32 cellular contexts compared by ENCODE assay signal in the genomic region with DNA sequence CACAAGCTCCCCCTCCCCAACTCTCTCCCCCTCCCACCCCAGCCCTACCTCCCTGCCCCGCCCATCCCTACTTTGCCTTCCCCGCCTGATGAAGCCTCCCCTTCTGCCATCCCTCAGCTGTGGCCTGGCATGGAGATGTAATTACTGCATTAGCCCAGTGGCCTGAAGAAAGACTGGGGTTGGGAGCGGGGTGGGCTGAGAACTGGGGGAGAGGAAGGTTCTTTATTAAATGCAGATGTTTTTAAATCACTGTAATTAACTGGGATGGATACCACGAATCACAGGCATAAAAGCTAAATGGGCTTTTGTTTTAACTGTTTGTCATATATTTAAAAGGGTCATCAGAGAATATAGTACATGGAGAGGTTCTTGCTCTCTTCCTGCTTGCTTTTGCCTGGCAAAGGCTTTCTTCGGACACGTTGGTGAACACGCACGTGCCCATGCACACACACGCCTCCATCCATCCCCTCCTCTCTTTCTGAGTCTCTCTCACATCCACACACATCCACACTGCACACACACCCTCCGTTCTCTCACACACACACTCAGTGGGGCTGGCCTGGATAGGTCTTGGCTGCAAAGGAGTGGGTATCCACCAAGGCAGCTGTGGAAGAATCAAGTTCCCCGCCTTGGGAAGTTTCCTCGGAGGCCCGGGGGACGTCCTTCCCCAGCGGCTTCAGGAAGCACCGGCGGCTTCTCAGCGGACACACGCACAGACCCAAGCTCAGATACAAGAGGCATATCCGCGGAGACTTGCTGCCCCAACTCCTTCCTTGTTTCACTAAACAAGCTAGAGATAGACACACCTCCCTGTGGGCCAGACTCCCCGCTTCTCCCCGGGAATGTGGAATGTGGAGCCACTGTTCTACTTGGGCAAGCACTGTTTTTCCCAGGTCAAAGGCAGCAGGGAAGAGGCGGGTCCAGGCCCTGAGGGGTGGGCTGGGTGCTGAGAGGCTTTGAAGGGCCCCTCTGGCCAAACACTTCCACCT. TPM values are rescaled to one million over a fixed set of nuclear protein-coding genes. Genes with fewer than 3 reads are reported as not detected.
DNase-seq lines count a peak whose midpoint lies in the region; ATAC-seq, FAIRE-seq and TF ChIP-seq lines count a peak whose summit lies in the region.
"Had no signal": no experiment of that assay in that cellular context is flagged by ENCODE, and none has a peak within 500 bp of the region (broad histone marks: within the 10 kb centered on the region; RNA-seq: fewer than 3 reads in every experiment).

No MANE protein-coding gene starts in this region.

- H3K27me3 Mint-ChIP-seq in nephron progenitor cell (ENCODE audit: low read depth, poor library complexity) = peaks cover 23% of the 10 kb centered on the region
- peaks cover 48 to 81% of the 10 kb centered on the region in 2 donors for H3K27me3 Mint-ChIP-seq in stimulated activated naive B cell treated with anti-CD40 and anti-IgM and Interleukin-4, amounts not matched to agents 10 μg/mL and 1 μg/mL and 100 μg/mL, for 72 hours

- CTCF ChIA-PET in HepG2 (lab: Yijun Ruan, JAX; ENCODE audit: low intra/inter-chr PET ratio, low total read pairs) (no interaction called here), H1 (lab: Charles Lee; ENCODE audit: partially characterized antibody) (interaction anchor here (0.8 to 2.3 kb wide), 5 partner anchors 17 to 85 kb away, joined by 3 to 7 read pairs (median 4); no protein-coding TSS in a partner anchor)

- peak overlapping the region; percentile 55; the same call in 1 of the 2 replicates for H2BK5ac ChIP-seq in H1 (ENCODE audit: low read depth, low read length)

- no peak overlapping the region for H3K27ac Mint-ChIP-seq in nephron progenitor cell
- H3K27ac Mint-ChIP-seq in stimulated activated naive B cell treated with anti-CD40 and anti-IgM and Interleukin-4, amounts not matched to agents 10 μg/mL and 1 μg/mL and 100 μg/mL, for 72 hours = no peak overlapping the region
- H3K27ac Mint-ChIP-seq: activated CD4-positive, alpha-beta T cell treated with anti-CD3 and anti-CD28 coated beads, Interleukin-2, amount 10 ng/mL, durations not matched to agents 7 days and 5 days; activated naive CD8-positive, alpha-beta T cell treated with anti-CD3 and anti-CD28 coated beads, Interleukin-2, amount 10 ng/mL, durations not matched to agents 7 days and 5 days; naive B cell had no signal

- POLR2A ChIA-PET in HepG2 (lab: Yijun Ruan, JAX) (no interaction called here), H1 (lab: Charles Lee; ENCODE audit: partially characterized antibody) (interaction anchor here (10.3 kb wide), 1 partner anchor 25 kb away, joined by 100 read pairs; the partner anchor contains the start of gene TNRC6C)

- H3K23ac ChIP-seq in H1 (ENCODE audit: insufficient read length) = no peak overlapping the region

- H3K27ac ChIP-seq in HepG2 (ENCODE audit: extremely low read length, insufficient read depth, low read length) (no peak overlapping the region), right lobe of liver (no peak overlapping the region), H1 (ENCODE audit: low read depth, low read length) (no peak overlapping the region), testis (no peak overlapping the region)
- H3K27ac ChIP-seq: A549, ascending aorta, colonic mucosa, WERI-Rb-1 had no signal

- no peak overlapping the region for H3K4ac ChIP-seq in H1 (replicated peaks; ENCODE audit: insufficient read length, low read depth, low read length)

- peaks cover 15% of the 10 kb centered on the region for H3K4me1 ChIP-seq in HepG2 (ENCODE audit: insufficient read depth, low read length)
- H3K4me1 ChIP-seq in right lobe of liver = peaks cover 0 to 6% (median 0%) of the 10 kb centered on the region in 4 donors
- H3K4me1 ChIP-seq in H1 (replicated peaks in 1 of 4; ENCODE audit: control insufficient read depth in 3 of 4, insufficient read depth in 4 of 4, low read length in 3 of 4) = peaks cover 5 to 32% (median 21%) of the 10 kb centered on the region in 4 experiments
- H3K4me1 ChIP-seq in testis = no peaks in the 10 kb centered on the region
- H3K4me1 ChIP-seq: A549, ascending aorta, colonic mucosa had no signal

- H2AK5ac ChIP-seq in H1 (ENCODE audit: low read depth, low read length) = peak overlapping the region; percentile 94; the same call in 1 of the 2 replicates

- H2BK12ac ChIP-seq in H1 (ENCODE audit: low read depth, low read length) = peak overlapping the region; percentile 96; the same call in 1 of the 2 replicates

- no peak overlapping the region for H2BK120ac ChIP-seq in H1 (replicated peaks; ENCODE audit: low read depth, low read length)

- FAIRE-seq in HepG2 (lab: Jason Lieb, UNC) (no peak), H1 (lab: Jason Lieb, UNC) (no peak)
- FAIRE-seq: A549, GM19239, H54, urothelium cell line had no signal

- H2BK20ac ChIP-seq in H1 (ENCODE audit: low read length) = peak overlapping the region; percentile 80; the same call in 1 of the 2 replicates

- H3K9me3 Mint-ChIP-seq in nephron progenitor cell = no peaks in the 10 kb centered on the region
- H3K9me3 Mint-ChIP-seq in stimulated activated naive B cell treated with anti-CD40 and anti-IgM and Interleukin-4, amounts not matched to agents 10 μg/mL and 1 μg/mL and 100 μg/mL, for 72 hours = no peaks in the 10 kb centered on the region
- H3K9me3 Mint-ChIP-seq: activated CD4-positive, alpha-beta T cell treated with anti-CD3 and anti-CD28 coated beads, Interleukin-2, amount 10 ng/mL, durations not matched to agents 7 days and 5 days; activated naive CD8-positive, alpha-beta T cell treated with anti-CD3 and anti-CD28 coated beads, Interleukin-2, amount 10 ng/mL, durations not matched to agents 7 days and 5 days had no signal

- no peak overlapping the region for H3K4me2 ChIP-seq in HepG2 (ENCODE audit: low read depth, low read length)
- no peak overlapping the region; a peak in 1 of 4 replicates for H3K4me2 ChIP-seq in H1 (ENCODE audit: insufficient read depth in 1 of 2, low read depth in 2 of 2, low read length in 2 of 2)
- H3K4me2 ChIP-seq: A549, smooth muscle cell had no signal

- H2BK15ac ChIP-seq in H1 (ENCODE audit: low read length) = peak overlapping the region; percentile 31; the same call in 1 of the 2 replicates

- H3K9ac ChIP-seq in HepG2 (ENCODE audit: insufficient read depth, low read depth, low read length) = no peak overlapping the region
- no peak overlapping the region for H3K9ac ChIP-seq in H1 (replicated peaks in 1 of 4; ENCODE audit: extremely low read depth in 1 of 4, low read depth in 3 of 4, low read length in 3 of 4)

- TF ChIP-seq EP300 in HepG2 (IDR thresholded peaks at IDR 0.05; ENCODE audit: low read depth in 2 of 2, low read length in 2 of 2) (no peak), HepG2 (CRISPR knock-in tag; IDR thresholded peaks at IDR 0.05; ENCODE audit: borderline replicate concordance) (no peak), H1 (IDR thresholded peaks at IDR 0.05; ENCODE audit: borderline replicate concordance in 1 of 2, low read depth in 2 of 2, low read length in 2 of 2) (no peak)

- intact Hi-C loops in HepG2 (cut with micrococcal nuclease; ENCODE audit: unreplicated experiment) (no loop called here), right lobe of liver (cut with DNase I) (no loop called here), testis (cut with DNase I; ENCODE audit: low total_unique reads) (no loop called here)

- H3K9me3 ChIP-seq in HepG2 (ENCODE audit: low read length) = no peaks in the 10 kb centered on the region
- no peaks in the 10 kb centered on the region for H3K9me3 ChIP-seq in right lobe of liver
- H3K9me3 ChIP-seq in H1 (ENCODE audit: insufficient read depth in 2 of 2, low read depth in 1 of 2, low read length in 1 of 2) = no peaks in the 10 kb centered on the region
- H3K9me3 ChIP-seq in testis = no peaks in the 10 kb centered on the region
- H3K9me3 ChIP-seq: A549, ascending aorta, colonic mucosa had no signal

- no peaks in the 10 kb centered on the region for H3K36me3 Mint-ChIP-seq in nephron progenitor cell (ENCODE audit: low read depth)
- no peaks in the 10 kb centered on the region for H3K36me3 Mint-ChIP-seq in stimulated activated naive B cell treated with anti-CD40 and anti-IgM and Interleukin-4, amounts not matched to agents 10 μg/mL and 1 μg/mL and 100 μg/mL, for 72 hours
- H3K36me3 Mint-ChIP-seq: activated naive CD8-positive, alpha-beta T cell treated with anti-CD3 and anti-CD28 coated beads, Interleukin-2, amount 10 ng/mL, durations not matched to agents 7 days and 5 days had no signal

- no peak for ATAC-seq in HepG2
- no peak for ATAC-seq in right lobe of liver
- no peak for ATAC-seq in stimulated activated naive B cell treated with anti-CD40 and anti-IgM and Interleukin-4, amounts not matched to agents 10 μg/mL and 1 μg/mL and 100 μg/mL, for 72 hours (replicated peaks)

- H4K20me1 ChIP-seq in HepG2 (ENCODE audit: insufficient read depth, low read length) (no peaks in the 10 kb centered on the region), H1 (replicated peaks in 1 of 2; ENCODE audit: control insufficient read depth in 1 of 2, insufficient read depth in 2 of 2, low read length in 2 of 2) (no peaks in the 10 kb centered on the region)

- TF ChIP-seq RAD21 in HepG2 (CRISPR knock-in tag; IDR thresholded peaks at IDR 0.05) (no peak), H1 (IDR thresholded peaks at IDR 0.05 in 1 of 2, conservative IDR thresholded peaks at IDR 0.05 in 1 of 2; ENCODE audit: low read depth in 2 of 2, low read length in 2 of 2) (no peak)

- no peak overlapping the region for H3K14ac ChIP-seq in H1 (ENCODE audit: insufficient read length)

- H3K79me2 ChIP-seq in HepG2 (ENCODE audit: insufficient read depth, low read length) = no peaks in the 10 kb centered on the region
- no peaks in the 10 kb centered on the region for H3K79me2 ChIP-seq in H1 (ENCODE audit: control insufficient read depth in 1 of 2, insufficient read depth in 2 of 2, low read length in 2 of 2)

- no TSS peak for BruUV-seq in HepG2 (replicated peaks; lab: Mats Ljungman, UMichigan)

- in situ Hi-C loops in HepG2 (cut with HindIII; ENCODE audit: extremely low pct_ligation_motif_present, low pct_unique_long_range_greater_than_20kb) = no loop called here

- H3K36me3 ChIP-seq in HepG2 (replicated peaks in 1 of 2; ENCODE audit: control insufficient read depth in 1 of 2, insufficient read depth in 2 of 2, low read length in 2 of 2) (no peaks in the 10 kb centered on the region), right lobe of liver (no peaks in the 10 kb centered on the region), H1 (ENCODE audit: control insufficient read depth in 2 of 4, insufficient read depth in 4 of 4, low read length in 3 of 4) (no peaks in the 10 kb centered on the region), testis (ENCODE audit: low read depth, missing control alignments) (no peaks in the 10 kb centered on the region)
- H3K36me3 ChIP-seq: ascending aorta, colonic mucosa, WERI-Rb-1 had no signal

- H4K91ac ChIP-seq in H1 (replicated peaks; ENCODE audit: insufficient read length, low read length) = peak overlapping the region; percentile 69

- DNase-seq in HepG2 (ENCODE audit: low spot score) (no peak), right lobe of liver (no peak), H1 (ENCODE audit: low read depth in 1 of 2, low spot score in 2 of 2) (no peak), nephron progenitor cell (peak; percentile 33), NCI-H526 treated with DMSO at 0.1 percent for 48 hours (lab: John Stamatoyannopoulos, UW) (no peak), testis (no peak), RPMI8226 (no peak)
- DNase-seq in stimulated activated naive B cell treated with anti-CD40 and anti-IgM and Interleukin-4, amounts not matched to agents 10 μg/mL and 1 μg/mL and 100 μg/mL, for 72 hours = no peak
- DNase-seq: activated CD4-positive, alpha-beta T cell treated with anti-CD3 and anti-CD28 coated beads, Interleukin-2, amount 10 ng/mL, durations not matched to agents 7 days and 5 days; activated effector memory CD4-positive, alpha-beta T cell treated with Interleukin-2 at 50 U/mL for 16 hours; activated naive CD8-positive, alpha-beta T cell treated with anti-CD3 and anti-CD28 coated beads, Interleukin-2, amount 10 ng/mL, durations not matched to agents 7 days and 5 days; activated T-cell treated with anti-CD3 and anti-CD28 coated beads, Interleukin-2, amount 50 U/mL, for 1 hour; CD4-positive, CD25-positive, alpha-beta regulatory T cell; colonic mucosa; DMS79 treated with DMSO at 0.1 percent for 48 hours; effector memory CD4-positive, alpha-beta T cell; erythroblast; midbrain; naive B cell; NCI-H1105; NCI-H187 treated with DMSO at 0.1 percent for 48 hours; NCI-H524; SHP77; stimulated activated naive CD4-positive, alpha-beta T cell treated with Interleukin-2 at 50 U/mL for 16 hours; T-helper 9 cell; WERI-Rb-1 had no signal

- H3K56ac ChIP-seq in H1 (replicated peaks; ENCODE audit: insufficient read length, low read depth, low read length) = no peak overlapping the region

- no peak overlapping the region for H4K8ac ChIP-seq in H1 (ENCODE audit: extremely low read depth, insufficient read depth, low read length)

- H3K18ac ChIP-seq in H1 (ENCODE audit: extremely low read depth, low read length) = peak overlapping the region; percentile 75; the same call in 1 of the 2 replicates

- peaks cover 71% of the 10 kb centered on the region for H3K4me1 Mint-ChIP-seq in nephron progenitor cell
- peaks cover 7 to 29% of the 10 kb centered on the region in 2 donors for H3K4me1 Mint-ChIP-seq in stimulated activated naive B cell treated with anti-CD40 and anti-IgM and Interleukin-4, amounts not matched to agents 10 μg/mL and 1 μg/mL and 100 μg/mL, for 72 hours

- TF ChIP-seq CTCF in HepG2 (CRISPR knock-in tag; IDR thresholded peaks at IDR 0.05) (no peak), right lobe of liver (IDR thresholded peaks at IDR 0.05) (no peak), H1 (IDR thresholded peaks at IDR 0.05; ENCODE audit: control extremely low read depth in 1 of 3, insufficient read depth in 1 of 3, low read depth in 1 of 3, low read length in 3 of 3) (no peak), nephron progenitor cell (IDR thresholded peaks at IDR 0.05) (no peak), testis (IDR thresholded peaks at IDR 0.05) (no peak)

- TF ChIP-seq POLR2A in HepG2 (IDR thresholded peaks at IDR 0.05; ENCODE audit: insufficient read depth in 1 of 2, low read depth in 2 of 2, low read length in 2 of 2) = no peak
- no peak for TF ChIP-seq POLR2A in right lobe of liver (IDR thresholded peaks at IDR 0.05)
- no peak for TF ChIP-seq POLR2A in H1 (IDR thresholded peaks at IDR 0.05; ENCODE audit: control extremely low read depth in 1 of 2, low read depth in 2 of 2, low read length in 2 of 2)
- TF ChIP-seq POLR2A in testis (IDR thresholded peaks at IDR 0.05) = no peak

- WGBS in HepG2 (ENCODE audit: low lambda C conversion rate) = 57% methylated on average over 22 of the region's 24 CpGs
- 64% methylated on average over 19 of the region's 24 CpGs for WGBS in right lobe of liver (ENCODE audit: insufficient coverage, low coverage, low lambda C conversion rate, missing lambda C conversion rate)
- WGBS in H1 (ENCODE audit: extremely low coverage in 1 of 2, insufficient coverage in 1 of 2, insufficient read length in 1 of 2, insufficient replicate concordance in 2 of 2, low coverage in 1 of 2, low lambda C conversion rate in 2 of 2, missing lambda C conversion rate in 1 of 2), 2 experiments = 76% methylated on average over 21 of the region's 24 CpGs; no CpG with 5 or more reads in 1 of the 2 experiments
- 62 to 65% methylated on average over 22 to 24 of the region's 24 CpGs for WGBS in testis, 2 donors

- no peak overlapping the region for H4K5ac ChIP-seq in H1 (ENCODE audit: insufficient read length, low read depth, low read length)

- H3K4me3 ChIP-seq in HepG2 (replicated peaks in 1 of 3; ENCODE audit: insufficient read depth in 1 of 3, low read depth in 2 of 3, low read length in 3 of 3) (no peak overlapping the region), right lobe of liver (no peak overlapping the region), H1 (ENCODE audit: extremely low read depth in 1 of 4, insufficient read depth in 2 of 4, low read depth in 3 of 4, low read length in 4 of 4) (no peak overlapping the region), testis (no peak overlapping the region)
- H3K4me3 ChIP-seq: A549, ascending aorta, colonic mucosa, smooth muscle cell had no signal

- peaks cover 9 to 56% of the 10 kb centered on the region in 2 experiments; a peak in 3 of 5 replicates for H3K27me3 ChIP-seq in HepG2 (ENCODE audit: control insufficient read depth in 1 of 2, insufficient read depth in 2 of 2, low read length in 2 of 2)
- no peaks in the 10 kb centered on the region for H3K27me3 ChIP-seq in right lobe of liver
- H3K27me3 ChIP-seq in H1 (replicated peaks in 1 of 4; ENCODE audit: control insufficient read depth in 3 of 4, extremely low read depth in 1 of 4, insufficient read depth in 3 of 4, low read length in 3 of 4) = no peaks in the 10 kb centered on the region
- no peaks in the 10 kb centered on the region for H3K27me3 ChIP-seq in testis
- H3K27me3 ChIP-seq: ascending aorta, colonic mucosa had no signal

- H2AFZ ChIP-seq in HepG2 (ENCODE audit: low read length) (no peak overlapping the region), H1 (ENCODE audit: low read length) (0 out of 2 replicates have a peak overlapping the region, but pooled peaks have one; percentile 27)

- H3K4me3 Mint-ChIP-seq in nephron progenitor cell = no peak overlapping the region
- H3K4me3 Mint-ChIP-seq in stimulated activated naive B cell treated with anti-CD40 and anti-IgM and Interleukin-4, amounts not matched to agents 10 μg/mL and 1 μg/mL and 100 μg/mL, for 72 hours = no peak overlapping the region
- H3K4me3 Mint-ChIP-seq: activated CD4-positive, alpha-beta T cell treated with anti-CD3 and anti-CD28 coated beads, Interleukin-2, amount 10 ng/mL, durations not matched to agents 7 days and 5 days; activated naive CD8-positive, alpha-beta T cell treated with anti-CD3 and anti-CD28 coated beads, Interleukin-2, amount 10 ng/mL, durations not matched to agents 7 days and 5 days; CD4-positive, CD25-positive, alpha-beta regulatory T cell; naive B cell had no signal

- no peaks in the 10 kb centered on the region; the same call in 1 of the 2 replicates for H3K79me1 ChIP-seq in H1 (ENCODE audit: low read depth, low read length)

- no peaks in the 10 kb centered on the region; the same call in 1 of the 2 replicates for H3K23me2 ChIP-seq in H1 (ENCODE audit: low read depth, low read length)

RNA-seq across cellular contexts. Expression of gene TNRC6C, which starts 27.4 kb away (rescaled TPM):
- total RNA-seq in HepG2 (2016; rRNA removed; fragmentation: Illumina TruSeq; extraction: Trizol) (4.7 and 4.9 TPM in 2 replicates), right lobe of liver (10 to 100 TPM in 1 of 6 experiments, 1 to 10 TPM in 5; 1.9 to 10.6 (median 7.7) TPM), testis (10 to 100 TPM; 27.4 to 35.6 TPM)
- total RNA-seq in HepG2 (2016; cell fraction: cytosol; rRNA removed; fragmentation: Illumina TruSeq; extraction: Trizol; ENCODE audit: low read depth) = 11.1 and 13.2 TPM in 2 replicates
- 3.2 TPM in 2 replicates for total RNA-seq in HepG2 (2016; cell fraction: insoluble cytoplasmic fraction; rRNA removed; fragmentation: Illumina TruSeq; extraction: Trizol)
- 2.2 and 2.9 TPM in 2 replicates for total RNA-seq in HepG2 (2016; cell fraction: membrane; rRNA removed; fragmentation: Illumina TruSeq; extraction: Trizol)
- 7.0 and 9.7 TPM in 2 replicates for total RNA-seq in HepG2 (2016; cell fraction: nucleus; rRNA removed; fragmentation: Illumina TruSeq; extraction: Trizol)
- polyA plus RNA-seq in HepG2 (2011; rRNA removed) (0.61 and 0.66 TPM in 2 replicates), H1 (2011; rRNA removed) (2.8 and 3.9 TPM in 2 replicates), testis (ENCODE audit: insufficient read depth, low read depth, low replicate concordance) (26.2 TPM)
- polyA plus RNA-seq in HepG2 (2011; cell fraction: cytosol; rRNA removed) = 0.35 and 0.46 TPM in 2 replicates
- polyA plus RNA-seq in HepG2 (2011; cell fraction: nucleus; rRNA removed) = 3.4 and 4.2 TPM in 2 replicates
- polyA plus RNA-seq in HepG2 (2012) = 3.6 and 4.0 TPM in 2 replicates
- 0.14 and 0.17 TPM in 2 replicates for polyA plus RNA-seq in HepG2 (2016; cell fraction: cytosol; fragmentation: Illumina TruSeq; extraction: Trizol; ENCODE audit: low read depth)
- 2.5 and 3.2 TPM in 2 replicates for polyA plus RNA-seq in HepG2 (2016; cell fraction: insoluble cytoplasmic fraction; fragmentation: Illumina TruSeq; extraction: Trizol; ENCODE audit: low read depth)
- 0.18 and 0.30 TPM in 2 replicates for polyA plus RNA-seq in HepG2 (2016; cell fraction: membrane; fragmentation: Illumina TruSeq; extraction: Trizol; ENCODE audit: low read depth)
- 10.3 and 10.4 TPM in 2 replicates for polyA plus RNA-seq in HepG2 (2016; cell fraction: nucleus; fragmentation: Illumina TruSeq; extraction: Trizol; ENCODE audit: insufficient read depth, low read depth)
- 4.5 and 10.3 TPM in 2 replicates for polyA minus RNA-seq in HepG2 (2011; rRNA and poly(A)+ RNA removed; ENCODE audit: low replicate concordance)
- polyA minus RNA-seq in HepG2 (2011; cell fraction: cytosol; rRNA and poly(A)+ RNA removed) = 2.3 and 2.8 TPM in 2 replicates
- 6.7 and 7.3 TPM in 2 replicates for polyA minus RNA-seq in HepG2 (2011; cell fraction: nucleus; rRNA and poly(A)+ RNA removed)
- 28.9 and 30.5 TPM in 2 replicates for total RNA-seq in H1 (2021; fragmentation: NEBNext Ultra II Directional; extraction: Animal tissue kit (Norgen Biotek cat#: 25700))
- 3.3 TPM for polyA plus RNA-seq in H1 (2011; cell fraction: cytosol; rRNA removed)
- polyA plus RNA-seq in H1 (2011; cell fraction: nucleus; rRNA removed) = 14.5 TPM
- polyA plus RNA-seq in H1 (2012, experiment 1 of 2) = 10.1 to 14.3 TPM (median 11.3 TPM) in 4 replicates
- 2.1 TPM for polyA plus RNA-seq in H1 (2012, experiment 2 of 2)
- polyA plus RNA-seq in H1 (2013, experiment 1 of 2) = 10.5 TPM
- polyA plus RNA-seq in H1 (2013, experiment 2 of 2) = 8.7 TPM
- polyA minus RNA-seq in H1 (2011; rRNA and poly(A)+ RNA removed) = 16.1 and 18.7 TPM in 2 replicates
- 11.5 TPM for polyA minus RNA-seq in H1 (2011; cell fraction: cytosol; rRNA and poly(A)+ RNA removed)
- 19.7 TPM for polyA minus RNA-seq in H1 (2011; cell fraction: nucleus; rRNA and poly(A)+ RNA removed)

Comparison
In these comparisons a context has a peak if more than half of its experiments do, and no peak if none do; other contexts are left out.
1. Of the 41 proteins assayed by ChIP-seq in both HepG2 and H1: peak only in HepG2: SP4; only in H1: none; in both: none; in neither: 40.